Comparison of ENCODE assay signal across 8 cellular contexts in the genomic region with DNA sequence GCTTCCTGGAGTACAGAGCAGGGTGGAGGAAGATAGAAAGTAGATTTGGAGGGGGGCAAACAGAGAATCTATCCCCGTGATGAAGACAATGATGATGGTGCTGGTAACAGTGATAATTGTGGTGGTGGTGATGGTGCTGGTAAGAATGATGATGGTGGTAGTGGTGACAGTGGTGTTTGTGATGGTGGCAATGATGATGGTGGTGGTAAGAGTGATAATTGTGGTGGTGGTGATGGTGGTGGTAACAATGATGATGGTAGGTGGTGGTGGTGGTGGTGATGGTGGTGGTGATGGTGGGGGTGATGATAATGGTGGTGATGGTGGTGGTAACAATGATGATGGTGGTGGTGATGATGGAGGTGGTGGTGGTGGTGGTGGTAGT.
"Had no signal": no experiment of that assay in that cellular context is flagged by ENCODE, and none has a peak within 500 bp of the region (broad histone marks: within the 10 kb centered on the region; RNA-seq: fewer than 3 reads in every experiment).

No MANE protein-coding gene starts in this region.

- H3K9me3 ChIP-seq: HAP-1 had no signal

- ATAC-seq: HCT116 had no signal

- H3K27ac Mint-ChIP-seq: IgD-negative memory B cell had no signal

- H3K4me1 Mint-ChIP-seq: IgD-negative memory B cell had no signal

- H3K36me3 Mint-ChIP-seq: IgD-negative memory B cell had no signal

- H3K36me3 ChIP-seq: HAP-1 had no signal

- DNase-seq: GM23248, GOT3, H7, KBM-7 had no signal

- H3K4me3 ChIP-seq: GM23248, HAP-1 had no signal

- H3K4me3 Mint-ChIP-seq: IgD-negative memory B cell had no signal

- H3K27ac ChIP-seq: GM23248, HL-60 had no signal

- H3K4me1 ChIP-seq: HAP-1 had no signal
